Comparison of ENCODE assay signal across 17 cellular contexts in the genomic region with DNA sequence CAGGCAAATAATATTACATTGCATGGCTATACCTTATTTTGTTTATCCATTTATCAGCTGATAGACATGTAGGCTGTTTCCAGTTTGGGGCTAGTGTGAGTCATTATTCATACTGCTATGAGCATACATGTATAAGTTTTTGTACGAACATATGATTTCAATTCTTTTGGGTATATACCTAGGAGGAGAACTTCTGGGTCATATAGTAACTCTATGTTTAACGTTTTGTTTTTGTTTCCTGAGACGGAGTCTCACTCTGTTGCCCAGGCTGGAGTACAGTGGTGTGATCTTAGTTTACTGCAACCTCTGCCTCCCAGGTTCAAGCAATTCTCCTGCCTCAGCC. TPM values are rescaled to one million over a fixed set of nuclear protein-coding genes. Genes with fewer than 3 reads are reported as not detected.
A peak's percentile ranks its signal among the peaks of the same experiment; 100 is the strongest.
DNase-seq lines count a peak whose midpoint lies in the region; ATAC-seq, FAIRE-seq and TF ChIP-seq lines count a peak whose summit lies in the region.
"Had no signal": no experiment of that assay in that cellular context is flagged by ENCODE, and none has a peak within 500 bp of the region (broad histone marks: within the 10 kb centered on the region; RNA-seq: fewer than 3 reads in every experiment).

No MANE protein-coding gene starts in this region.

- no peak for TF ChIP-seq POLR2A in testis (IDR thresholded peaks at IDR 0.05)

- ATAC-seq in activated T-cell treated with anti-CD3 and anti-CD28 coated beads, Interleukin-2, amount 50 U/mL, for 72 hours (replicated peaks in 1 of 2), result peak; percentile 51 to 57
- no peak for ATAC-seq in stimulated activated naive B cell treated with anti-CD40 and anti-IgM and Interleukin-4, amounts not matched to agents 10 μg/mL and 1 μg/mL and 100 μg/mL, for 72 hours (replicated peaks)
- ATAC-seq: GM23338, Right ventricle myocardium inferior had no signal

- intact Hi-C loops in testis (cut with DNase I; ENCODE audit: low total_unique reads), result no loop called here

- peak in 1 of 2 donors; percentile 33 for DNase-seq in activated T-cell treated with anti-CD3 and anti-CD28 coated beads, Interleukin-2, amount 50 U/mL, for 72 hours
- DNase-seq in activated T-cell treated with anti-CD3 and anti-CD28 coated beads, Interleukin-2, amount 50 U/mL, for 1 hour, result no peak
- no peak for DNase-seq in RWPE1 (ENCODE audit: low spot score)
- DNase-seq in bronchial epithelial cell (ENCODE audit: low read depth), result peak; percentile 22
- DNase-seq in stimulated activated naive B cell treated with anti-CD40 and anti-IgM and Interleukin-4, amounts not matched to agents 10 μg/mL and 1 μg/mL and 100 μg/mL, for 72 hours, result no peak
- no peak for DNase-seq in NCI-H1436 (lab: John Stamatoyannopoulos, UW)
- no peak for DNase-seq in testis
- DNase-seq in NCI-H1694 treated with DMSO at 0.1 percent for 48 hours (lab: John Stamatoyannopoulos, UW), result no peak
- DNase-seq: gastrocnemius medialis, NCI-H69, T1000 had no signal

- H3K4me3 ChIP-seq in bronchial epithelial cell (ENCODE audit: low read depth, low read length) (no peak overlapping the region), testis (no peak overlapping the region)
- H3K4me3 ChIP-seq: gastrocnemius medialis, GM23338 had no signal

- no peak for FAIRE-seq in bronchial epithelial cell (lab: Jason Lieb, UNC)

- peak overlapping the region; percentile 60 to 66 for H3K4me3 Mint-ChIP-seq in activated T-cell treated with anti-CD3 and anti-CD28 coated beads, Interleukin-2, amount 50 U/mL, for 72 hours
- H3K4me3 Mint-ChIP-seq in stimulated activated naive B cell treated with anti-CD40 and anti-IgM and Interleukin-4, amounts not matched to agents 10 μg/mL and 1 μg/mL and 100 μg/mL, for 72 hours, result no peak overlapping the region
- H3K4me3 Mint-ChIP-seq: GM23338, neural crest cell, type B pancreatic cell had no signal

- H3K27ac Mint-ChIP-seq in activated T-cell treated with anti-CD3 and anti-CD28 coated beads, Interleukin-2, amount 50 U/mL, for 72 hours, result peak overlapping the region; percentile 86
- H3K27ac Mint-ChIP-seq in stimulated activated naive B cell treated with anti-CD40 and anti-IgM and Interleukin-4, amounts not matched to agents 10 μg/mL and 1 μg/mL and 100 μg/mL, for 72 hours, result peak overlapping the region; percentile 89
- H3K27ac Mint-ChIP-seq: GM23338 had no signal

- no peaks in the 10 kb centered on the region for H3K9me3 ChIP-seq in testis
- H3K9me3 ChIP-seq: gastrocnemius medialis had no signal

- CTCF ChIA-PET in RWPE1 (lab: Yijun Ruan, JAX), result interaction anchor here (0.6 kb wide), 1 partner anchor 45 kb away, joined by 3 read pairs; no protein-coding TSS in a partner anchor

- H3K36me3 ChIP-seq in bronchial epithelial cell (ENCODE audit: control insufficient read depth, insufficient read depth, low read length) (no peaks in the 10 kb centered on the region), testis (ENCODE audit: low read depth, missing control alignments) (no peaks in the 10 kb centered on the region)
- H3K36me3 ChIP-seq: gastrocnemius medialis had no signal

- H3K4me1 ChIP-seq in testis, result no peaks in the 10 kb centered on the region
- H3K4me1 ChIP-seq: gastrocnemius medialis had no signal

- POLR2A ChIA-PET in RWPE1 (lab: Yijun Ruan, JAX; ENCODE audit: low non-redundant PET), result no interaction called here

- H3K27ac ChIP-seq in RWPE1 (peak overlapping the region; percentile 90), testis (no peak overlapping the region)
- H3K27ac ChIP-seq: gastrocnemius medialis had no signal

- no peaks in the 10 kb centered on the region for H3K27me3 Mint-ChIP-seq in activated T-cell treated with anti-CD3 and anti-CD28 coated beads, Interleukin-2, amount 50 U/mL, for 72 hours (ENCODE audit: low read depth)
- no peaks in the 10 kb centered on the region for H3K27me3 Mint-ChIP-seq in stimulated activated naive B cell treated with anti-CD40 and anti-IgM and Interleukin-4, amounts not matched to agents 10 μg/mL and 1 μg/mL and 100 μg/mL, for 72 hours
- H3K27me3 Mint-ChIP-seq: type B pancreatic cell had no signal

- no peak for TF ChIP-seq CTCF in RWPE1 (conservative IDR thresholded peaks at IDR 0.05; ENCODE audit: low read depth)
- TF ChIP-seq CTCF in bronchial epithelial cell (IDR thresholded peaks at IDR 0.05; ENCODE audit: insufficient read depth, low read length, severe bottlenecking), result no peak
- TF ChIP-seq CTCF in testis (IDR thresholded peaks at IDR 0.05), result no peak

- 80 to 83% methylated on average over 3 of the region's 3 CpGs for WGBS in testis, 2 donors

- peaks cover 5% of the 10 kb centered on the region for H3K27me3 ChIP-seq in bronchial epithelial cell (ENCODE audit: control insufficient read depth, insufficient read depth, low read length)
- H3K27me3 ChIP-seq in testis, result no peaks in the 10 kb centered on the region

- peaks cover 63% of the 10 kb centered on the region for H3K4me1 Mint-ChIP-seq in activated T-cell treated with anti-CD3 and anti-CD28 coated beads, Interleukin-2, amount 50 U/mL, for 72 hours (ENCODE audit: low read depth)
- peaks cover 34 to 69% of the 10 kb centered on the region in 2 donors for H3K4me1 Mint-ChIP-seq in stimulated activated naive B cell treated with anti-CD40 and anti-IgM and Interleukin-4, amounts not matched to agents 10 μg/mL and 1 μg/mL and 100 μg/mL, for 72 hours
- H3K4me1 Mint-ChIP-seq: neural crest cell had no signal

- H3K9me3 Mint-ChIP-seq in activated T-cell treated with anti-CD3 and anti-CD28 coated beads, Interleukin-2, amount 50 U/mL, for 72 hours, result peaks cover 0 to 2% of the 10 kb centered on the region in 2 donors
- peaks cover 0 to 3% of the 10 kb centered on the region in 2 donors for H3K9me3 Mint-ChIP-seq in stimulated activated naive B cell treated with anti-CD40 and anti-IgM and Interleukin-4, amounts not matched to agents 10 μg/mL and 1 μg/mL and 100 μg/mL, for 72 hours
- H3K9me3 Mint-ChIP-seq: GM23338, neural crest cell, type B pancreatic cell had no signal

- H3K36me3 Mint-ChIP-seq in activated T-cell treated with anti-CD3 and anti-CD28 coated beads, Interleukin-2, amount 50 U/mL, for 72 hours (ENCODE audit: insufficient read depth in 2 of 2), result peaks cover 13 to 26% of the 10 kb centered on the region in 2 donors
- H3K36me3 Mint-ChIP-seq in stimulated activated naive B cell treated with anti-CD40 and anti-IgM and Interleukin-4, amounts not matched to agents 10 μg/mL and 1 μg/mL and 100 μg/mL, for 72 hours, result peaks cover 21% of the 10 kb centered on the region in 2 donors
- H3K36me3 Mint-ChIP-seq: type B pancreatic cell had no signal

RNA-seq across cellular contexts. Expression of a gene that starts 2.4 kb away (rescaled TPM):
- total RNA-seq in activated T-cell treated with anti-CD3 and anti-CD28 coated beads, Interleukin-2, amount 50 U/mL, for 72 hours, result 100 to 1,000 TPM; 517 to 673 TPM
- total RNA-seq in bronchial epithelial cell (not detected in 2 replicates), testis (1 to 10 TPM; 2.8 to 5.0 TPM)
- 6.7 TPM for polyA plus RNA-seq in testis (ENCODE audit: insufficient read depth, low read depth, low replicate concordance)
- total RNA-seq: M059J, neural crest cell, renal cortical epithelial cell had no signal

RNA-seq across cellular contexts. Expression of a gene that starts 24.5 kb away (rescaled TPM):
- 10 to 100 TPM; 67.0 to 82.1 TPM for total RNA-seq in activated T-cell treated with anti-CD3 and anti-CD28 coated beads, Interleukin-2, amount 50 U/mL, for 72 hours
- 17.4 and 32.9 TPM in 2 replicates for total RNA-seq in bronchial epithelial cell
- total RNA-seq in testis, result 10 to 100 TPM; 17.7 to 19.8 TPM
- polyA plus RNA-seq in testis (ENCODE audit: insufficient read depth, low read depth, low replicate concordance), result 24.7 TPM

RNA-seq across cellular contexts. Expression of a gene that starts 40.3 kb away (rescaled TPM):
- total RNA-seq in activated T-cell treated with anti-CD3 and anti-CD28 coated beads, Interleukin-2, amount 50 U/mL, for 72 hours, result 10 to 100 TPM; 56.5 to 78.8 TPM
- 11.5 and 30.3 TPM in 2 replicates for total RNA-seq in bronchial epithelial cell
- 10 to 100 TPM; 15.2 to 26.1 TPM for total RNA-seq in testis
- 23.6 TPM for polyA plus RNA-seq in testis (ENCODE audit: insufficient read depth, low read depth, low replicate concordance)

RNA-seq across cellular contexts. Expression of a gene that starts 56.2 kb away (rescaled TPM):
- 10 to 100 TPM; 21.0 to 22.5 TPM for total RNA-seq in activated T-cell treated with anti-CD3 and anti-CD28 coated beads, Interleukin-2, amount 50 U/mL, for 72 hours
- total RNA-seq in bronchial epithelial cell (19.7 and 21.9 TPM in 2 replicates), testis (10 to 100 TPM; 52.2 to 64.3 TPM)
- polyA plus RNA-seq in testis (ENCODE audit: insufficient read depth, low read depth, low replicate concordance), result 52.3 TPM

Comparison
In these comparisons a context has a peak if more than half of its experiments do, and no peak if none do; other contexts are left out.
1. ATAC-seq: peak in activated T-cell treated with anti-CD3 and anti-CD28 coated beads, Interleukin-2, amount 50 U/mL, for 72 hours (2 of 2); none in stimulated activated naive B cell treated with anti-CD40 and anti-IgM and Interleukin-4, amounts not matched to agents 10 μg/mL and 1 μg/mL and 100 μg/mL, for 72 hours (0 of 2).
2. H3K4me3 Mint-ChIP-seq: peak in activated T-cell treated with anti-CD3 and anti-CD28 coated beads, Interleukin-2, amount 50 U/mL, for 72 hours (2 of 2); none in stimulated activated naive B cell treated with anti-CD40 and anti-IgM and Interleukin-4, amounts not matched to agents 10 μg/mL and 1 μg/mL and 100 μg/mL, for 72 hours (0 of 2).
3. RNA of a gene that starts 2.4 kb away (total RNA-seq): 517 to 673 TPM in activated T-cell treated with anti-CD3 and anti-CD28 coated beads, Interleukin-2, amount 50 U/mL, for 72 hours; 2.8 to 5.0 TPM in testis and not detected in bronchial epithelial cell; every median in the first group is over 10 times any median in the second.